In genomic region chr4:2663275-2663674, GRCh38 we compare ENCODE assay signal across 28 cellular contexts.
DNase-seq lines count a peak whose midpoint lies in the region; ATAC-seq and TF ChIP-seq lines count a peak whose summit lies in the region.
"Had no signal": no experiment of that assay in that cellular context is flagged by ENCODE, and none has a peak within 500 bp of the region (broad histone marks: within the 10 kb centered on the region; RNA-seq: fewer than 3 reads in every experiment).

No MANE protein-coding gene starts in this region.

- ATAC-seq in CD4-positive, CD25-positive, alpha-beta regulatory T cell (ENCODE audit: low read depth in 2 of 2) = no peak
- ATAC-seq in HG03378 (IDR thresholded peaks at IDR 0.05; ENCODE audit: unreplicated experiment) = no peak
- ATAC-seq: HCT116, left cardiac atrium had no signal

- TF ChIP-seq EP300 in esophagus muscularis mucosa (IDR thresholded peaks at IDR 0.05) = no peak

- no peak overlapping the region for H3K27ac Mint-ChIP-seq in CD4-positive, CD25-positive, alpha-beta regulatory T cell
- peak overlapping the region; percentile 9 for H3K27ac Mint-ChIP-seq in osteocyte (ENCODE audit: unreplicated experiment)
- H3K27ac Mint-ChIP-seq: activated naive CD8-positive, alpha-beta T cell treated with anti-CD3 and anti-CD28 coated beads, Interleukin-2, amount 10 ng/mL, durations not matched to agents 7 days and 5 days had no signal

- no peak overlapping the region for H3K4me3 Mint-ChIP-seq in CD4-positive, CD25-positive, alpha-beta regulatory T cell
- no peak overlapping the region for H3K4me3 Mint-ChIP-seq in osteocyte (ENCODE audit: unreplicated experiment)
- H3K4me3 Mint-ChIP-seq: activated naive CD8-positive, alpha-beta T cell treated with anti-CD3 and anti-CD28 coated beads, Interleukin-2, amount 10 ng/mL, durations not matched to agents 7 days and 5 days; naive B cell had no signal

- intact Hi-C loops in esophagus muscularis mucosa (cut with DNase I) = loop anchor here (5.0 kb wide), 1 partner anchor 126 kb away; the partner anchor contains the start of gene FAM193A

- H3K4me1 Mint-ChIP-seq in CD4-positive, CD25-positive, alpha-beta regulatory T cell = peaks cover 18 to 21% (median 19%) of the 10 kb centered on the region in 4 donors
- peaks cover 45% of the 10 kb centered on the region for H3K4me1 Mint-ChIP-seq in osteocyte (ENCODE audit: unreplicated experiment)

- DNase-seq in CD4-positive, CD25-positive, alpha-beta regulatory T cell = no peak
- DNase-seq in esophagus muscularis mucosa (ENCODE audit: extremely low spot score) (no peak), osteocyte (ENCODE audit: extremely low spot score, unreplicated experiment) (no peak), HK-2 (ENCODE audit: unreplicated experiment) (no peak), mucosa of gallbladder (ENCODE audit: low spot score) (no peak), iPS-NIHi11 (ENCODE audit: low spot score) (no peak)
- DNase-seq: activated CD4-positive, alpha-beta T cell treated with anti-CD3 and anti-CD28 coated beads for 4 hours; activated CD8-positive, alpha-beta memory T cell treated with anti-CD3 and anti-CD28 coated beads for 24 hours; activated effector memory CD4-positive, alpha-beta T cell treated with anti-CD3 and anti-CD28 coated beads, Interleukin-2, amount 50 U/mL, for 16 hours; activated naive CD8-positive, alpha-beta T cell treated with anti-CD3 and anti-CD28 coated beads, Interleukin-2, amount 10 ng/mL, durations not matched to agents 7 days and 5 days; activated T-cell treated with anti-CD3 and anti-CD28 coated beads, Interleukin-2, amount 50 U/mL, for 1 hour; C1 segment of cervical spinal cord; Calu3; DMS79 treated with DMSO at 0.1 percent for 48 hours; foreskin melanocyte; left cardiac atrium; mesendoderm; naive B cell; NCI-H1105; NCI-H1930; NCI-H526 treated with DMSO at 0.1 percent for 48 hours; nucleus accumbens; PC-9; SHP77; stimulated activated CD4-positive, alpha-beta T cell treated with anti-CD3 and anti-CD28 coated beads, Interleukin-2, amount 100 ng/mL, for 24 hours had no signal

- no peaks in the 10 kb centered on the region for H3K27me3 Mint-ChIP-seq in CD4-positive, CD25-positive, alpha-beta regulatory T cell
- no peaks in the 10 kb centered on the region for H3K27me3 Mint-ChIP-seq in osteocyte (ENCODE audit: unreplicated experiment)
- H3K27me3 Mint-ChIP-seq: activated naive CD8-positive, alpha-beta T cell treated with anti-CD3 and anti-CD28 coated beads, Interleukin-2, amount 10 ng/mL, durations not matched to agents 7 days and 5 days; naive B cell had no signal

- TF ChIP-seq CTCF in VCaP (conservative IDR thresholded peaks at IDR 0.05) = no peak
- TF ChIP-seq CTCF in esophagus muscularis mucosa (IDR thresholded peaks at IDR 0.05) = no peak
- no peak for TF ChIP-seq CTCF in osteocyte (IDR thresholded peaks at IDR 0.05)

- H3K36me3 Mint-ChIP-seq in CD4-positive, CD25-positive, alpha-beta regulatory T cell = peaks cover 51% of the 10 kb centered on the region
- peaks cover 36% of the 10 kb centered on the region for H3K36me3 Mint-ChIP-seq in osteocyte (ENCODE audit: unreplicated experiment)

- 93% methylated on average over 2 of the region's 2 CpGs for WGBS in esophagus muscularis mucosa

- no peaks in the 10 kb centered on the region for H3K27me3 ChIP-seq in CD4-positive, CD25-positive, alpha-beta regulatory T cell (ENCODE audit: control insufficient read depth, insufficient read depth, low read length)
- no peaks in the 10 kb centered on the region for H3K27me3 ChIP-seq in esophagus muscularis mucosa

- no peaks in the 10 kb centered on the region for H3K9me3 Mint-ChIP-seq in CD4-positive, CD25-positive, alpha-beta regulatory T cell
- H3K9me3 Mint-ChIP-seq in osteocyte (ENCODE audit: unreplicated experiment) = no peaks in the 10 kb centered on the region
- H3K9me3 Mint-ChIP-seq: activated naive CD8-positive, alpha-beta T cell treated with anti-CD3 and anti-CD28 coated beads, Interleukin-2, amount 10 ng/mL, durations not matched to agents 7 days and 5 days; naive B cell had no signal

- H3K4me3 ChIP-seq in CD4-positive, CD25-positive, alpha-beta regulatory T cell (ENCODE audit: low read depth, low read length) = no peak overlapping the region
- no peak overlapping the region for H3K4me3 ChIP-seq in esophagus muscularis mucosa
- H3K4me3 ChIP-seq: PC-9 had no signal

- H3K9me3 ChIP-seq in CD4-positive, CD25-positive, alpha-beta regulatory T cell (ENCODE audit: control insufficient read depth in 2 of 2, low read length in 2 of 2) = no peaks in the 10 kb centered on the region
- no peaks in the 10 kb centered on the region for H3K9me3 ChIP-seq in esophagus muscularis mucosa

- no peak for TF ChIP-seq POLR2A in esophagus muscularis mucosa (IDR thresholded peaks at IDR 0.05; ENCODE audit: low read depth)

- H3K27ac ChIP-seq in CD4-positive, CD25-positive, alpha-beta regulatory T cell (ENCODE audit: insufficient read depth, low read length, poor library complexity, severe bottlenecking) = peak overlapping the region; percentile 10
- H3K27ac ChIP-seq in VCaP (peak overlapping the region; percentile 86), esophagus muscularis mucosa (replicated peaks in 1 of 4) (peak overlapping the region; percentile 38 to 85 (median 80))
- H3K27ac ChIP-seq: PC-9 had no signal

- peaks cover 14% of the 10 kb centered on the region for H3K4me1 ChIP-seq in CD4-positive, CD25-positive, alpha-beta regulatory T cell (ENCODE audit: control insufficient read depth, insufficient read depth, low read length, poor library complexity, severe bottlenecking)
- H3K4me1 ChIP-seq in esophagus muscularis mucosa = peaks cover 19 to 80% (median 66%) of the 10 kb centered on the region in 4 donors

- peaks cover 63% of the 10 kb centered on the region for H3K36me3 ChIP-seq in CD4-positive, CD25-positive, alpha-beta regulatory T cell (ENCODE audit: control insufficient read depth, insufficient read depth, low read length)
- peaks cover 4 to 63% (median 39%) of the 10 kb centered on the region in 4 donors for H3K36me3 ChIP-seq in esophagus muscularis mucosa

Comparison
In these comparisons a context has a peak if more than half of its experiments do, and no peak if none do; other contexts are left out.
1. H3K27ac ChIP-seq: peak in every context shown above with its lines; median percentile 86 in VCaP; 80 in esophagus muscularis mucosa; 10 in CD4-positive, CD25-positive, alpha-beta regulatory T cell.